ENCODE assay signal across 1 cellular context in genomic region chr5:82058710-82059109, GRCh38.
TF ChIP-seq lines count a peak whose summit lies in the region.

No MANE protein-coding gene starts in this region.

TF ChIP-seq in IMR-90, 13 proteins besides CTCF, POLR2A, EP300 and RAD21 (continued from another document):
- TF ChIP-seq ELK1 (IDR thresholded peaks at IDR 0.05; ENCODE audit: borderline replicate concordance, low read depth, low read length): no peak
- TF ChIP-seq RCOR1 (IDR thresholded peaks at IDR 0.05; ENCODE audit: insufficient replicate concordance, low read length): no peak
- no peak for TF ChIP-seq CEBPB (IDR thresholded peaks at IDR 0.05; ENCODE audit: low read depth, low read length)
- no peak for TF ChIP-seq FOS (IDR thresholded peaks at IDR 0.05; ENCODE audit: low read depth, low read length)
- TF ChIP-seq BHLHE40 (IDR thresholded peaks at IDR 0.05; ENCODE audit: low read depth, low read length): no peak
- TF ChIP-seq NFE2L2 (IDR thresholded peaks at IDR 0.05; ENCODE audit: low read depth, low read length): no peak
- no peak for TF ChIP-seq SMC3 (IDR thresholded peaks at IDR 0.05; ENCODE audit: low read depth, low read length)
- no peak for TF ChIP-seq RFX5 (IDR thresholded peaks at IDR 0.05; ENCODE audit: low read depth, low read length)
